Comparison of ENCODE assay signal across 8 cellular contexts in the genomic region with DNA sequence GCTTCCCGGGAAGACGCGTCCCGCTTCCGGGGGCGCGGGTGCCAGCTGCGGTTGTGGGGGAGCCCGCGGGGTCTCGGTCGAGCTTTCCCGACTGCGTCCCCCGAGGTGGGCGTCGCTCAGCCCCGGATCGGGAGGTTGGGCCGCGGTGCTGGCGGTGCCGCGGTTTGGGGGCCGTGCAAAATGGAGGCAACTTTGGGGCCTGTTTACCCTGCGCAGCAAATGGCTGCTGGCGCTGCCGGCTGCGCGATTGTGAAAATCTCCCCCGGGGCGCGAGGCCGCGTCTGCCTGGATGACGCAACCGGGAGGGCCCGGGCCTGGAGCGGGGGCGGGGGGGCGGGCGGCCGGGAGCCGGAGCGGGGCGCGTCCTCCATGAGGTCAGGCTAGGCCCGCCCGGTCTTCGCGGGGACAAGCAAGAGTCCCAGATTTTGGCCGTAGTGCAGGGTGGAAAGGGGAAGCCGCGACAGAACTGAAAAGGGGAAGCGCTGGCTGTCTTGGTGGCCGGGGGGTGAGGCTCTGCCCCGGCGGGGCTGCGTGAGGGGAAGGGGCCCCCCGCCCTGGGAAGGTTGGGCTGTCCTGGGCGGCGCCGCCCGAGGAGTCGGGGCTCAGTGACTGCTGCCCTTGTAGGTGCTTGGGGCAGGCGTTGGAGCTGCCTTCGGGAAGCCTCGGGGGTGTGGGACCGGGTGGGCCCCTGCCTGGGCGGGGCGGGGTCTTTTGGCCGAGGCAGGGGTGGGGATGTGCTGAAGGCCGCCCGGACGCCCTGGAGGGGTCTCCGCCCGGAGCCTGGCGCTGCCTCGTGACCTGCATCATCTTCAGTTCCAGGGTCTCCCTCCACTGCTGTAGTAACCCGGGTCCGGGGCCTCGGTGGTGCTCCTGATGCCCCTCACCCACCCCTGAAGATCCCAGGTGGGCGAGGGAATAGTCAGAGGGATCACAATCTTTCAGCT. TPM values are rescaled to one million over a fixed set of nuclear protein-coding genes. Genes with fewer than 3 reads are reported as not detected.
A peak's percentile ranks its signal among the peaks of the same experiment; 100 is the strongest.
DNase-seq lines count a peak whose midpoint lies in the region; ATAC-seq lines count a peak whose summit lies in the region.

No MANE protein-coding gene starts in this region.

- peak overlapping the region; percentile 87 for H2BK5ac ChIP-seq in neuronal stem cell (ENCODE audit: low read length)

- H3K4me2 ChIP-seq in neuronal stem cell (ENCODE audit: insufficient read depth, low read length, poor library complexity, severe bottlenecking), result peak overlapping the region; percentile 77

- H3K9me3 Mint-ChIP-seq in activated naive CD4-positive, alpha-beta T cell treated with anti-CD3 and anti-CD28 coated beads, Interleukin-2, amount 50 U/mL, for 72 hours, result no peaks in the 10 kb centered on the region

- peaks cover 23% of the 10 kb centered on the region for H3K79me1 ChIP-seq in neuronal stem cell (ENCODE audit: low read depth, low read length)

- H2AFZ ChIP-seq in neuronal stem cell (ENCODE audit: low read length), result no peak overlapping the region

- peaks cover 20 to 28% of the 10 kb centered on the region in 2 donors for H3K36me3 ChIP-seq in neuronal stem cell (replicated peaks in 1 of 2; ENCODE audit: control insufficient read depth in 2 of 2, insufficient read depth in 2 of 2, low read length in 2 of 2)

- H3K4ac ChIP-seq in neuronal stem cell (ENCODE audit: low read length), result peak overlapping the region; percentile 53

- no peaks in the 10 kb centered on the region for H3K9me3 ChIP-seq in neuronal stem cell (replicated peaks in 1 of 2; ENCODE audit: control insufficient read depth in 2 of 2, insufficient read depth in 1 of 2, low read depth in 1 of 2, low read length in 2 of 2)

- H2BK15ac ChIP-seq in neuronal stem cell (ENCODE audit: low read length), result no peak overlapping the region

- peak overlapping the region; percentile 75 to 98 for H3K27ac Mint-ChIP-seq in activated naive CD4-positive, alpha-beta T cell treated with anti-CD3 and anti-CD28 coated beads, Interleukin-2, amount 50 U/mL, for 72 hours

- H2BK120ac ChIP-seq in neuronal stem cell (ENCODE audit: low read depth, low read length), result no peak overlapping the region

- peak overlapping the region; percentile 48 for H4K8ac ChIP-seq in neuronal stem cell (ENCODE audit: low read depth, low read length)

- peak overlapping the region; percentile 43 for H3K27ac ChIP-seq in neuronal stem cell (replicated peaks; ENCODE audit: low read length)

- DNase-seq in AG08396 (ENCODE audit: low spot score) (peak; percentile 95), HCEC 1CT (peak; percentile 85), SKM-1 (lab: John Stamatoyannopoulos, UW; ENCODE audit: unreplicated experiment) (peak; percentile 98), globus pallidus (ENCODE audit: low spot score) (peak; percentile 75), neuronal stem cell (ENCODE audit: low spot score) (no peak), superior temporal gyrus (ENCODE audit: extremely low spot score) (peak; percentile 59)
- peak; percentile 70 to 76 for DNase-seq in activated naive CD4-positive, alpha-beta T cell treated with anti-CD3 and anti-CD28 coated beads, Interleukin-2, amount 50 U/mL, for 72 hours (ENCODE audit: low spot score in 2 of 2)

- no CpG with 5 or more reads among the region's 83 CpGs for WGBS in neuronal stem cell (ENCODE audit: extremely low coverage in 2 of 2, insufficient read length in 2 of 2, insufficient replicate concordance in 1 of 2), 2 donors

- peak overlapping the region; percentile 90 for H2AK5ac ChIP-seq in neuronal stem cell (ENCODE audit: low read depth, low read length)

- H3K14ac ChIP-seq in neuronal stem cell (ENCODE audit: low read length), result peak overlapping the region; percentile 100

- H3K27me3 ChIP-seq in neuronal stem cell (ENCODE audit: control insufficient read depth in 3 of 3, insufficient read depth in 3 of 3, low read depth in 1 of 3, low read length in 3 of 3), result no peaks in the 10 kb centered on the region

- peak overlapping the region; percentile 98 for H3K18ac ChIP-seq in neuronal stem cell (ENCODE audit: low read length)

- no peak overlapping the region for H2BK12ac ChIP-seq in neuronal stem cell (ENCODE audit: low read length)

- peaks cover 10 to 23% of the 10 kb centered on the region in 2 donors for H3K36me3 Mint-ChIP-seq in activated naive CD4-positive, alpha-beta T cell treated with anti-CD3 and anti-CD28 coated beads, Interleukin-2, amount 50 U/mL, for 72 hours

- H3K4me1 ChIP-seq in neuronal stem cell (ENCODE audit: control insufficient read depth in 2 of 2, insufficient read depth in 1 of 2, low read depth in 1 of 2, low read length in 2 of 2), result peaks cover 12 to 31% of the 10 kb centered on the region in 2 donors

- ATAC-seq in activated naive CD4-positive, alpha-beta T cell treated with anti-CD3 and anti-CD28 coated beads, Interleukin-2, amount 50 U/mL, for 72 hours, result peak; percentile 23 to 32
- no peak for ATAC-seq in HG03045 (IDR thresholded peaks at IDR 0.05; ENCODE audit: unreplicated experiment)

- peak overlapping the region; percentile 99 for H3K9ac ChIP-seq in neuronal stem cell (ENCODE audit: low read depth, low read length, poor library complexity)

- no peak overlapping the region for H4K91ac ChIP-seq in neuronal stem cell (ENCODE audit: low read depth, low read length, poor library complexity)

- peak overlapping the region; percentile 100 for H3K23ac ChIP-seq in neuronal stem cell (ENCODE audit: low read depth, low read length, poor library complexity)

- peak overlapping the region; percentile 100 for H3K4me3 ChIP-seq in neuronal stem cell (ENCODE audit: low read length in 2 of 2)

RNA-seq across cellular contexts. Expression of gene PEAK3, which starts 11.1 kb away (rescaled TPM):
- total RNA-seq in activated naive CD4-positive, alpha-beta T cell treated with anti-CD3 and anti-CD28 coated beads, Interleukin-2, amount 50 U/mL, for 72 hours, result not detected
- not detected for polyA plus RNA-seq in neuronal stem cell (2013, experiment 1 of 2)
- not detected for polyA plus RNA-seq in neuronal stem cell (2013, experiment 2 of 2)

RNA-seq across cellular contexts. Expression of gene JSRP1, which starts 14.6 kb away (rescaled TPM):
- total RNA-seq in activated naive CD4-positive, alpha-beta T cell treated with anti-CD3 and anti-CD28 coated beads, Interleukin-2, amount 50 U/mL, for 72 hours, result under 1 TPM; 0.39 to 0.56 TPM
- 0.22 TPM for polyA plus RNA-seq in neuronal stem cell (2013, experiment 1 of 2)
- polyA plus RNA-seq in neuronal stem cell (2013, experiment 2 of 2), result 0.15 TPM

RNA-seq across cellular contexts. Expression of gene AMH, which starts 21.7 kb away (rescaled TPM):
- total RNA-seq in activated naive CD4-positive, alpha-beta T cell treated with anti-CD3 and anti-CD28 coated beads, Interleukin-2, amount 50 U/mL, for 72 hours, result 1 to 10 TPM; 1.9 to 2.9 TPM
- 10.1 TPM for polyA plus RNA-seq in neuronal stem cell (2013, experiment 1 of 2)
- 9.2 TPM for polyA plus RNA-seq in neuronal stem cell (2013, experiment 2 of 2)

RNA-seq across cellular contexts. Expression of gene SF3A2, which starts 34.2 kb away (rescaled TPM):
- 100 to 1,000 TPM; 145 to 154 TPM for total RNA-seq in activated naive CD4-positive, alpha-beta T cell treated with anti-CD3 and anti-CD28 coated beads, Interleukin-2, amount 50 U/mL, for 72 hours
- polyA plus RNA-seq in neuronal stem cell (2013, experiment 1 of 2), result 117 TPM
- 115 TPM for polyA plus RNA-seq in neuronal stem cell (2013, experiment 2 of 2)

RNA-seq across cellular contexts. Expression of gene PLEKHJ1, which starts 34.7 kb away (rescaled TPM):
- 10 to 100 TPM; 41.9 to 69.9 TPM for total RNA-seq in activated naive CD4-positive, alpha-beta T cell treated with anti-CD3 and anti-CD28 coated beads, Interleukin-2, amount 50 U/mL, for 72 hours
- 94.6 TPM for polyA plus RNA-seq in neuronal stem cell (2013, experiment 1 of 2)
- polyA plus RNA-seq in neuronal stem cell (2013, experiment 2 of 2), result 92.1 TPM
